In genomic region chr18:61334491-61334850, GRCh38 we compare ENCODE assay signal across 11 cellular contexts. TPM values are rescaled to one million over a fixed set of nuclear protein-coding genes. Genes with fewer than 3 reads are reported as not detected.
DNase-seq lines count a peak whose midpoint lies in the region; ATAC-seq and TF ChIP-seq lines count a peak whose summit lies in the region.
"Had no signal": no experiment of that assay in that cellular context is flagged by ENCODE, and none has a peak within 500 bp of the region (broad histone marks: within the 10 kb centered on the region; RNA-seq: fewer than 3 reads in every experiment).

No MANE protein-coding gene starts in this region.

- H3F3A ChIP-seq in GM23338 (replicated peaks; ENCODE audit: low read depth) (no peaks in the 10 kb centered on the region), smooth muscle cell (ENCODE audit: low read depth) (no peaks in the 10 kb centered on the region)

- H3K9me3 ChIP-seq in smooth muscle cell (replicated peaks; ENCODE audit: low read depth) = no peaks in the 10 kb centered on the region

- H3K79me2 ChIP-seq in GM23338 (replicated peaks; ENCODE audit: insufficient read depth) = no peaks in the 10 kb centered on the region
- no peaks in the 10 kb centered on the region for H3K79me2 ChIP-seq in smooth muscle cell (ENCODE audit: low read depth)

- peaks cover 24% of the 10 kb centered on the region for H3K27me3 Mint-ChIP-seq in GM23338 (ENCODE audit: insufficient read depth, low read depth, poor library complexity)
- peaks cover 23% of the 10 kb centered on the region for H3K27me3 Mint-ChIP-seq in activated T-helper 17 cell treated with anti-CD3 and anti-CD28 coated beads, Interleukin-2, amount 50 U/mL, for 72 hours

- no peaks in the 10 kb centered on the region for H3K9me3 Mint-ChIP-seq in GM23338
- no peaks in the 10 kb centered on the region for H3K9me3 Mint-ChIP-seq in activated T-helper 17 cell treated with anti-CD3 and anti-CD28 coated beads, Interleukin-2, amount 50 U/mL, for 72 hours

- H4K20me1 ChIP-seq in GM23338 (replicated peaks; ENCODE audit: insufficient read depth) (no peaks in the 10 kb centered on the region; the same call in 1 of the 2 replicates), smooth muscle cell (ENCODE audit: low read depth) (no peaks in the 10 kb centered on the region)

- H2AFZ ChIP-seq in GM23338 = peak overlapping the region; percentile 95
- no peak overlapping the region for H2AFZ ChIP-seq in smooth muscle cell (ENCODE audit: low read depth)

- DNase-seq in GM23338 (ENCODE audit: low spot score) (no peak), caudate nucleus (lab: John Stamatoyannopoulos, UW) (peak in 56 of 61 donors; percentile 12 to 77 (median 57)), iPS-NIHi11 (ENCODE audit: low spot score) (peak; percentile 30), smooth muscle cell (lab: John Stamatoyannopoulos, UW; ENCODE audit: unreplicated experiment) (no peak), SK-N-DZ (ENCODE audit: low spot score) (no peak), NCI-H2227 (lab: John Stamatoyannopoulos, UW; ENCODE audit: unreplicated experiment) (no peak)
- DNase-seq in effector CD4-positive, alpha-beta T cell = no peak
- DNase-seq: Calu3, cerebellar nuclear complex, NCI-H2171 treated with DMSO at 0.1 percent for 48 hours had no signal

- no peak overlapping the region for H3K9ac ChIP-seq in smooth muscle cell (ENCODE audit: low read depth)

- no peaks in the 10 kb centered on the region for H3K9me2 ChIP-seq in GM23338 (ENCODE audit: insufficient read depth)

- no peaks in the 10 kb centered on the region for H3K36me3 ChIP-seq in GM23338 (ENCODE audit: insufficient read depth)
- H3K36me3 ChIP-seq in smooth muscle cell (ENCODE audit: low read depth) = no peaks in the 10 kb centered on the region

- peak; percentile 17 for ATAC-seq in GM23338
- ATAC-seq in activated T-helper 17 cell treated with anti-CD3 and anti-CD28 coated beads, Interleukin-2, amount 50 U/mL, for 72 hours (replicated peaks) = no peak

- H3K27me3 ChIP-seq in GM23338 (ENCODE audit: insufficient read depth) (peaks cover 45% of the 10 kb centered on the region), smooth muscle cell (ENCODE audit: low read depth) (peaks cover 73% of the 10 kb centered on the region)

- H3K4me1 ChIP-seq in GM23338 (ENCODE audit: insufficient read depth) = no peaks in the 10 kb centered on the region; the same call in 1 of the 2 replicates
- H3K4me1 ChIP-seq in smooth muscle cell (ENCODE audit: low read depth) = peaks cover 3% of the 10 kb centered on the region

- no peak overlapping the region for H3K27ac Mint-ChIP-seq in GM23338
- H3K27ac Mint-ChIP-seq in activated T-helper 17 cell treated with anti-CD3 and anti-CD28 coated beads, Interleukin-2, amount 50 U/mL, for 72 hours = no peak overlapping the region

- WGBS in smooth muscle cell (ENCODE audit: low lambda C conversion rate) = 8% methylated on average over 13 of the region's 13 CpGs

- no peaks in the 10 kb centered on the region for H3K36me3 Mint-ChIP-seq in GM23338 (ENCODE audit: low read depth)
- no peaks in the 10 kb centered on the region for H3K36me3 Mint-ChIP-seq in activated T-helper 17 cell treated with anti-CD3 and anti-CD28 coated beads, Interleukin-2, amount 50 U/mL, for 72 hours (ENCODE audit: low read depth)

- peak overlapping the region; percentile 83 for H3K4me2 ChIP-seq in GM23338
- H3K4me2 ChIP-seq in smooth muscle cell = peak overlapping the region; percentile 92

- peak overlapping the region; percentile 89 for H3K4me3 Mint-ChIP-seq in GM23338
- no peak overlapping the region for H3K4me3 Mint-ChIP-seq in activated T-helper 17 cell treated with anti-CD3 and anti-CD28 coated beads, Interleukin-2, amount 50 U/mL, for 72 hours

- no peak for TF ChIP-seq CTCF in GM23338 (conservative IDR thresholded peaks at IDR 0.05; ENCODE audit: low read depth in 2 of 2)
- no peak for TF ChIP-seq CTCF in smooth muscle cell (IDR thresholded peaks at IDR 0.05; ENCODE audit: borderline replicate concordance, insufficient read depth, poor library complexity, severe bottlenecking)

- H3K4me3 ChIP-seq in GM23338 (peak overlapping the region; percentile 74), smooth muscle cell (peak overlapping the region; percentile 47)

- peaks cover 23% of the 10 kb centered on the region for H3K4me1 Mint-ChIP-seq in GM23338
- H3K4me1 Mint-ChIP-seq in activated T-helper 17 cell treated with anti-CD3 and anti-CD28 coated beads, Interleukin-2, amount 50 U/mL, for 72 hours = no peaks in the 10 kb centered on the region

- H3K27ac ChIP-seq in GM23338 (ENCODE audit: low read depth) = no peak overlapping the region
- H3K27ac ChIP-seq in caudate nucleus (ENCODE audit: low read depth, low read length) = peak overlapping the region; percentile 98
- H3K27ac ChIP-seq in smooth muscle cell (ENCODE audit: low read depth) = no peak overlapping the region

TF ChIP-seq in GM23338, 12 proteins besides CTCF, POLR2A, EP300 and RAD21 (continues in another document):
- no peak for TF ChIP-seq EZH2phosphoT487 (IDR thresholded peaks at IDR 0.05; ENCODE audit: unreplicated experiment)
- TF ChIP-seq REST (IDR thresholded peaks at IDR 0.05; ENCODE audit: unreplicated experiment) = no peak
- no peak for TF ChIP-seq JUNB (IDR thresholded peaks at IDR 0.05; ENCODE audit: unreplicated experiment)

RNA-seq across cellular contexts. Expression of gene CDH20, which starts 1.2 kb away (rescaled TPM):
- 0.31 and 1.0 TPM in 2 replicates for total RNA-seq in GM23338 (2014; rRNA removed; shearing (Covaris generic))
- not detected in 2 replicates for polyA plus RNA-seq in GM23338 (2016; fragmentation: Nextera tagmentation; extraction: Ambion mirVana)
- not detected in 2 replicates for total RNA-seq in smooth muscle cell
- polyA plus RNA-seq in smooth muscle cell = 0.10 TPM in 1 of 2 replicates, not detected in the other
- polyA plus RNA-seq in SK-N-DZ (2014; cell fraction: cytosol; rRNA removed) = 0.09 and 0.18 TPM in 2 replicates
- polyA plus RNA-seq in SK-N-DZ (2014; cell fraction: nucleus; rRNA removed) = 0.06 TPM in 1 of 2 replicates, not detected in the other
- total RNA-seq in activated T-helper 17 cell treated with anti-CD3 and anti-CD28 coated beads, Interleukin-2, amount 50 U/mL, for 72 hours = under 1 TPM in 1 of 2 donors, not detected in 1; 0.40 TPM
- total RNA-seq: Calu3 had no signal

Comparison
In these comparisons a context has a peak if more than half of its experiments do, and no peak if none do; other contexts are left out.
1. DNase-seq: peak in caudate nucleus (56 of 61) and iPS-NIHi11 (single experiment); none in GM23338 (single experiment), smooth muscle cell (single experiment), SK-N-DZ (single experiment), NCI-H2227 (single experiment) and effector CD4-positive, alpha-beta T cell (single experiment).